ENCODE assay signal across 21 cellular contexts in genomic region chr7:43248553-43248952, GRCh38.
DNase-seq lines count a peak whose midpoint lies in the region; TF ChIP-seq lines count a peak whose summit lies in the region.
"Had no signal": no experiment of that assay in that cellular context is flagged by ENCODE, and none has a peak within 500 bp of the region (broad histone marks: within the 10 kb centered on the region; RNA-seq: fewer than 3 reads in every experiment).

No MANE protein-coding gene starts in this region.

- no peaks in the 10 kb centered on the region for H4K20me1 ChIP-seq in fibroblast of lung (ENCODE audit: control insufficient read depth, extremely low read depth, insufficient read depth, low read length)

- no peak for TF ChIP-seq POLR2A in stomach (IDR thresholded peaks at IDR 0.05)

- WGBS in stomach, 5 donors, result 67 to 89% (median 70%) methylated on average over 3 to 4 of the region's 4 CpGs

- no peak for TF ChIP-seq EP300 in stomach (IDR thresholded peaks at IDR 0.05)

- intact Hi-C loops in stomach (cut with DNase I; ENCODE audit: low total_unique reads), result no loop called here

- POLR2A ChIA-PET in BJ (lab: Charles Lee), result no interaction called here
- POLR2A ChIA-PET in RWPE1 (lab: Yijun Ruan, JAX; ENCODE audit: low non-redundant PET), result no interaction called here
- POLR2A ChIA-PET in HEK293T (lab: Yijun Ruan, JAX), result no interaction called here

- H2AFZ ChIP-seq in fibroblast of lung (ENCODE audit: low read length), result peak overlapping the region; percentile 74

- peak overlapping the region; percentile 68 for H3K9ac ChIP-seq in fibroblast of lung (ENCODE audit: insufficient read depth, low read length)

- no peaks in the 10 kb centered on the region for H3K9me3 ChIP-seq in fibroblast of lung (ENCODE audit: control insufficient read depth, insufficient read depth, low read depth, low read length)
- H3K9me3 ChIP-seq in stomach, result no peaks in the 10 kb centered on the region
- H3K9me3 ChIP-seq: heart right ventricle, right atrium auricular region had no signal

- H3K27me3 ChIP-seq in BJ (ENCODE audit: control insufficient read depth, insufficient read depth, low read length) (no peaks in the 10 kb centered on the region), fibroblast of lung (ENCODE audit: control insufficient read depth, insufficient read depth, low read length) (no peaks in the 10 kb centered on the region), stomach (no peaks in the 10 kb centered on the region)
- H3K27me3 ChIP-seq: right atrium auricular region had no signal

- H3K36me3 ChIP-seq in BJ (ENCODE audit: control insufficient read depth, insufficient read depth, low read length) (no peaks in the 10 kb centered on the region), fibroblast of lung (ENCODE audit: control insufficient read depth, insufficient read depth, low read length) (no peaks in the 10 kb centered on the region), stomach (no peaks in the 10 kb centered on the region)
- H3K36me3 ChIP-seq: heart right ventricle, right atrium auricular region had no signal

- no peaks in the 10 kb centered on the region for H3K79me2 ChIP-seq in fibroblast of lung (ENCODE audit: control insufficient read depth, insufficient read depth, low read length)

- H3K4me2 ChIP-seq in fibroblast of lung (ENCODE audit: extremely low read depth, insufficient read depth, low read length), result peak overlapping the region; percentile 84

- H3K4me1 ChIP-seq in fibroblast of lung (ENCODE audit: control insufficient read depth, extremely low read depth, insufficient read depth, low read length) (peaks cover 15% of the 10 kb centered on the region), stomach (peaks cover 0 to 21% (median 14%) of the 10 kb centered on the region in 4 donors)
- H3K4me1 ChIP-seq: heart right ventricle, right atrium auricular region had no signal

- H3K27ac ChIP-seq in RWPE1 (peak overlapping the region; percentile 50), fibroblast of lung (ENCODE audit: insufficient read depth, low read length) (peak overlapping the region; percentile 80), stomach (peak overlapping the region; percentile 28 to 71 (median 62))
- H3K27ac ChIP-seq: heart right ventricle, right atrium auricular region had no signal

- DNase-seq in BJ (ENCODE audit: low read depth) (no peak), RWPE1 (ENCODE audit: low spot score) (no peak), fibroblast of lung (ENCODE audit: low read depth in 2 of 2) (no peak), stomach (no peak), DMS 273 treated with DMSO at 0.1 percent for 48 hours (lab: John Stamatoyannopoulos, UW) (no peak), AG08396 (ENCODE audit: low spot score) (no peak), HEK293T (ENCODE audit: extremely low spot score) (no peak), SIG-M5 treated with dmso at 0.1 percent for 504 hours (lab: John Stamatoyannopoulos, UW; ENCODE audit: unreplicated experiment) (no peak)
- DNase-seq: ACHN; activated CD4-positive, alpha-beta T cell treated with anti-CD3 and anti-CD28 coated beads, Interleukin-2, amount 50 U/mL, for 4 hours; activated gamma-delta T cell treated with Interleukin-2 at 50 U/mL for 16 hours; CD4-positive, alpha-beta memory T cell; central memory CD4-positive, alpha-beta T cell; DMS79 treated with DMSO at 0.1 percent for 48 hours; effector memory CD8-positive, alpha-beta T cell; heart right ventricle; immature natural killer cell; NCI-H146; OCI-M1; T-helper 17 cell had no signal

- CTCF ChIA-PET in BJ (lab: Yijun Ruan, JAX), result interaction anchor here (1.3 to 5.7 kb wide), 4 partner anchors 14 to 307 kb away, joined by 4 to 45 read pairs (median 10); no protein-coding TSS in a partner anchor
- CTCF ChIA-PET in RWPE1 (lab: Yijun Ruan, JAX), result no interaction called here
- CTCF ChIA-PET in HEK293T (lab: Yijun Ruan, JAX), result interaction anchor here (1.1 kb wide), 1 partner anchor 13 kb away, joined by 3 read pairs; no protein-coding TSS in a partner anchor

- no peak for TF ChIP-seq CTCF in BJ (IDR thresholded peaks at IDR 0.05; ENCODE audit: insufficient read depth, low read depth, low read length)
- TF ChIP-seq CTCF in RWPE1 (conservative IDR thresholded peaks at IDR 0.05; ENCODE audit: low read depth), result no peak
- TF ChIP-seq CTCF in fibroblast of lung (conservative IDR thresholded peaks at IDR 0.05 in 1 of 2, IDR thresholded peaks at IDR 0.05 in 1 of 2; ENCODE audit: low read depth in 1 of 2, low read length in 2 of 2), result no peak
- TF ChIP-seq CTCF in stomach (IDR thresholded peaks at IDR 0.05), result no peak

- H3K4me3 ChIP-seq in BJ (ENCODE audit: low read depth, low read length) (peak overlapping the region; percentile 34), fibroblast of lung (replicated peaks in 1 of 4; ENCODE audit: control extremely low read depth in 1 of 4, insufficient read depth in 1 of 4, low read depth in 3 of 4, low read length in 4 of 4) (peak overlapping the region; percentile 25 to 47 (median 40)), stomach (peak overlapping the region; percentile 4 to 36 (median 28))
- H3K4me3 ChIP-seq: heart right ventricle, right atrium auricular region had no signal

TF ChIP-seq in HEK293T, 16 proteins besides CTCF, POLR2A, EP300 and RAD21:
- TF ChIP-seq CTBP1 (IDR thresholded peaks at IDR 0.05; ENCODE audit: borderline replicate concordance) (no peak), SP1 (IDR thresholded peaks at IDR 0.05) (no peak), FOXA1 (IDR thresholded peaks at IDR 0.05) (no peak), ELF4 (IDR thresholded peaks at IDR 0.05) (no peak), FOXK2 (IDR thresholded peaks at IDR 0.05) (no peak), BHLHE40 (IDR thresholded peaks at IDR 0.05; ENCODE audit: borderline replicate concordance) (no peak)
